In genomic region chr1:25028587-25028909, GRCh38 we compare ENCODE assay signal across 15 cellular contexts.
DNase-seq lines count a peak whose midpoint lies in the region; ATAC-seq and TF ChIP-seq lines count a peak whose summit lies in the region.
"Had no signal": no experiment of that assay in that cellular context is flagged by ENCODE, and none has a peak within 500 bp of the region (broad histone marks: within the 10 kb centered on the region; RNA-seq: fewer than 3 reads in every experiment).

No MANE protein-coding gene starts in this region.

- no peak for ATAC-seq in GM18505 (IDR thresholded peaks at IDR 0.05; ENCODE audit: unreplicated experiment)
- ATAC-seq in activated CD8-positive, alpha-beta T cell treated with anti-CD3 and anti-CD28 coated beads, Interleukin-2, amount 10 ng/mL, durations not matched to agents 7 days and 5 days = no peak
- ATAC-seq in GM21723 (IDR thresholded peaks at IDR 0.05; ENCODE audit: unreplicated experiment) = no peak
- ATAC-seq: upper lobe of right lung had no signal

- H3K9me3 Mint-ChIP-seq in T-helper 2 cell treated with Interferon-gamma antibody and Interleukin-4, amounts not matched to agents 5 μg/mL and 100 μg/mL, for 36 hours = no peaks in the 10 kb centered on the region
- no peaks in the 10 kb centered on the region for H3K9me3 Mint-ChIP-seq in activated CD8-positive, alpha-beta T cell treated with anti-CD3 and anti-CD28 coated beads, Interleukin-2, amount 10 ng/mL, durations not matched to agents 7 days and 5 days (ENCODE audit: insufficient read depth)

- CTCF ChIA-PET in activated CD8-positive, alpha-beta T cell treated with anti-CD3 and anti-CD28 coated beads, Interleukin-2, amount 10 ng/mL, durations not matched to agents 7 days and 5 days (lab: Charles Lee) = interaction anchor here (0.7 to 2.6 kb wide), 15 partner anchors 9 to 198 kb away, joined by 3 to 14 read pairs (median 5); no protein-coding TSS in a partner anchor

- no peak for DNase-seq in T-helper 2 cell treated with Interferon-gamma antibody and Interleukin-4, amounts not matched to agents 5 μg/mL and 100 μg/mL, for 36 hours (ENCODE audit: low spot score)
- no peak for DNase-seq in T-helper 2 cell
- DNase-seq in activated CD8-positive, alpha-beta T cell treated with anti-CD3 and anti-CD28 coated beads, Interleukin-2, amount 10 ng/mL, durations not matched to agents 7 days and 5 days = no peak
- peak; percentile 43 for DNase-seq in medulla oblongata (ENCODE audit: extremely low spot score)
- no peak for DNase-seq in hippocampal formation (lab: John Stamatoyannopoulos, UW)
- no peak for DNase-seq in stimulated activated CD4-positive, alpha-beta T cell treated with anti-CD3 and anti-CD28 coated beads, Interleukin-15, amount 100 ng/mL, for 24 hours
- DNase-seq: COR-L47, KBM-7, NCI-H1105, NCI-H2171 treated with DMSO at 0.1 percent for 48 hours, SHP77, T1000, upper lobe of right lung had no signal

- no peaks in the 10 kb centered on the region for H3K27me3 Mint-ChIP-seq in T-helper 2 cell treated with Interferon-gamma antibody and Interleukin-4, amounts not matched to agents 5 μg/mL and 100 μg/mL, for 36 hours (ENCODE audit: low read depth)
- H3K27me3 Mint-ChIP-seq in activated CD8-positive, alpha-beta T cell treated with anti-CD3 and anti-CD28 coated beads, Interleukin-2, amount 10 ng/mL, durations not matched to agents 7 days and 5 days (ENCODE audit: low read depth) = no peaks in the 10 kb centered on the region

- POLR2A ChIA-PET in activated CD8-positive, alpha-beta T cell treated with anti-CD3 and anti-CD28 coated beads, Interleukin-2, amount 10 ng/mL, durations not matched to agents 7 days and 5 days (lab: Charles Lee) = interaction anchor here (0.6 to 2.0 kb wide), 9 partner anchors 23 to 98 kb away, joined by 3 to 12 read pairs (median 4); partner anchors contain the start of gene RUNX3

- peaks cover 91% of the 10 kb centered on the region for H3K4me1 Mint-ChIP-seq in T-helper 2 cell treated with Interferon-gamma antibody and Interleukin-4, amounts not matched to agents 5 μg/mL and 100 μg/mL, for 36 hours (ENCODE audit: low read depth)
- H3K4me1 Mint-ChIP-seq in activated CD8-positive, alpha-beta T cell treated with anti-CD3 and anti-CD28 coated beads, Interleukin-2, amount 10 ng/mL, durations not matched to agents 7 days and 5 days (ENCODE audit: low read depth) = peaks cover 70% of the 10 kb centered on the region

- TF ChIP-seq POLR2A in GM18505 (IDR thresholded peaks at IDR 0.05; ENCODE audit: borderline replicate concordance, extremely low read depth, insufficient read depth, insufficient read length) = peak; percentile 19

- peak overlapping the region; percentile 70 for H3K4me3 Mint-ChIP-seq in T-helper 2 cell treated with Interferon-gamma antibody and Interleukin-4, amounts not matched to agents 5 μg/mL and 100 μg/mL, for 36 hours
- H3K4me3 Mint-ChIP-seq in activated CD8-positive, alpha-beta T cell treated with anti-CD3 and anti-CD28 coated beads, Interleukin-2, amount 10 ng/mL, durations not matched to agents 7 days and 5 days = peak overlapping the region; percentile 64

- peak overlapping the region; percentile 85 for H3K27ac Mint-ChIP-seq in T-helper 2 cell treated with Interferon-gamma antibody and Interleukin-4, amounts not matched to agents 5 μg/mL and 100 μg/mL, for 36 hours
- no peak overlapping the region for H3K27ac Mint-ChIP-seq in activated CD8-positive, alpha-beta T cell treated with anti-CD3 and anti-CD28 coated beads, Interleukin-2, amount 10 ng/mL, durations not matched to agents 7 days and 5 days

- peaks cover 3% of the 10 kb centered on the region for H3K36me3 Mint-ChIP-seq in T-helper 2 cell treated with Interferon-gamma antibody and Interleukin-4, amounts not matched to agents 5 μg/mL and 100 μg/mL, for 36 hours (ENCODE audit: low read depth)
- H3K36me3 Mint-ChIP-seq in activated CD8-positive, alpha-beta T cell treated with anti-CD3 and anti-CD28 coated beads, Interleukin-2, amount 10 ng/mL, durations not matched to agents 7 days and 5 days (ENCODE audit: low read depth) = no peaks in the 10 kb centered on the region
